ENCODE assay signal across 2 cellular contexts in the genomic region with DNA sequence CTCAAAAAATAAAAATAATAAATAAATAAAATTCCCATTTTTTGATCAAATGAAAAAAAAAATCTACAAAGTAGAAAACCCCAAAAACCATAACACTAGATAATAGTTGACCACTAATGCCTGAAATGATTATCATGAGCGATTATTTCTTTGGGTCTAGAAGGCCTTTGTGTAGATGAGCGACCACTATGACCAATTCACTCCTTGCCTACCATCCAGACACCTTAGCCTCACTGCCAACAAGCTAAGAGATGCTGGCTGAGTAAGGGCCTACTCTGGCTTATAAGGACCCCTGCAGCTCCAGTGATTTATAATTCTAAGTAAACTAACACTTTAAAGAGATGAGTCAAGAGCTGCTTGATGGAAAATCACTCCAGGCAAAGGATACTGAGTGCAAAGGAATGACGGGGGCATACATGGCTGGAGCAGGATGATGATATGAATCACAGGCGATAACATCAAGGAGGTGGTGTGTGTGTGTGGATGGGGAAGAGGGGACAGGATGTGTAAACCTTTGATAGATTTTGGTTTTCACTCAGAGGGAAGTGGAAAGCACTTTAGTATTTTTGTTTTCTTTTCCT.
TF ChIP-seq lines count a peak whose summit lies in the region.

No MANE protein-coding gene starts in this region.

TF ChIP-seq in A549, 52 proteins besides CTCF, POLR2A, EP300 and RAD21 (continued from another document):
- TF ChIP-seq HOXB13 (CRISPR knock-in tag; IDR thresholded peaks at IDR 0.05; ENCODE audit: low read depth) (peak; percentile 30; the same call in 1 of the 2 replicates), PHF8 (IDR thresholded peaks at IDR 0.05; ENCODE audit: borderline replicate concordance, low read depth) (no peak), FOSL2 (IDR thresholded peaks at IDR 0.05) (peak; percentile 81), FOSL2 (CRISPR knock-in tag; IDR thresholded peaks at IDR 0.05) (peak; percentile 93), CEBPB (IDR thresholded peaks at IDR 0.05) (peak in 1 of 2 experiments; percentile 68; a peak in 2 of 4 replicates), POLR2AphosphoS2 (conservative IDR thresholded peaks at IDR 0.05; ENCODE audit: low read length) (no peak), JUNB (IDR thresholded peaks at IDR 0.05) (peak; percentile 95), SMC3 (IDR thresholded peaks at IDR 0.05) (peak; percentile 36; the same call in 2 of the 3 replicates), HEYL (CRISPR knock-in tag; IDR thresholded peaks at IDR 0.05) (no peak)
- TF ChIP-seq, protein P1, sequence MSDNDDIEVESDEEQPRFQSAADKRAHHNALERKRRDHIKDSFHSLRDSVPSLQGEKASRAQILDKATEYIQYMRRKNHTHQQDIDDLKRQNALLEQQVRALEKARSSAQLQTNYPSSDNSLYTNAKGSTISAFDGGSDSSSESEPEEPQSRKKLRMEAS (IDR thresholded peaks at IDR 0.05) = peak; percentile 80
- TF ChIP-seq, protein P2, sequence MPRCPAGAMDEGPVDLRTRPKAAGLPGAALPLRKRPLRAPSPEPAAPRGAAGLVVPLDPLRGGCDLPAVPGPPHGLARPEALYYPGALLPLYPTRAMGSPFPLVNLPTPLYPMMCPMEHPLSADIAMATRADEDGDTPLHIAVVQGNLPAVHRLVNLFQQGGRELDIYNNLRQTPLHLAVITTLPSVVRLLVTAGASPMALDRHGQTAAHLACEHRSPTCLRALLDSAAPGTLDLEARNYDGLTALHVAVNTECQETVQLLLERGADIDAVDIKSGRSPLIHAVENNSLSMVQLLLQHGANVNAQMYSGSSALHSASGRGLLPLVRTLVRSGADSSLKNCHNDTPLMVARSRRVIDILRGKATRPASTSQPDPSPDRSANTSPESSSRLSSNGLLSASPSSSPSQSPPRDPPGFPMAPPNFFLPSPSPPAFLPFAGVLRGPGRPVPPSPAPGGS (IDR thresholded peaks at IDR 0.05) = 0 out of 3 replicates have a peak, but pooled peaks have one; percentile 41
- TF ChIP-seq, protein P3, sequence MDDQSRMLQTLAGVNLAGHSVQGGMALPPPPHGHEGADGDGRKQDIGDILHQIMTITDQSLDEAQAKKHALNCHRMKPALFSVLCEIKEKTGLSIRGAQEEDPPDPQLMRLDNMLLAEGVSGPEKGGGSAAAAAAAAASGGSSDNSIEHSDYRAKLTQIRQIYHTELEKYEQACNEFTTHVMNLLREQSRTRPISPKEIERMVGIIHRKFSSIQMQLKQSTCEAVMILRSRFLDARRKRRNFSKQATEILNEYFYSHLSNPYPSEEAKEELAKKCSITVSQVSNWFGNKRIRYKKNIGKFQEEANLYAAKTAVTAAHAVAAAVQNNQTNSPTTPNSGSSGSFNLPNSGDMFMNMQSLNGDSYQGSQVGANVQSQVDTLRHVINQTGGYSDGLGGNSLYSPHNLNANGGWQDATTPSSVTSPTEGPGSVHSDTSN (IDR thresholded peaks at IDR 0.05) = peak; percentile 60; the same call in 1 of the 2 replicates

TF ChIP-seq in HEK293T, 16 proteins besides CTCF, POLR2A, EP300 and RAD21:
- TF ChIP-seq, protein P4, sequence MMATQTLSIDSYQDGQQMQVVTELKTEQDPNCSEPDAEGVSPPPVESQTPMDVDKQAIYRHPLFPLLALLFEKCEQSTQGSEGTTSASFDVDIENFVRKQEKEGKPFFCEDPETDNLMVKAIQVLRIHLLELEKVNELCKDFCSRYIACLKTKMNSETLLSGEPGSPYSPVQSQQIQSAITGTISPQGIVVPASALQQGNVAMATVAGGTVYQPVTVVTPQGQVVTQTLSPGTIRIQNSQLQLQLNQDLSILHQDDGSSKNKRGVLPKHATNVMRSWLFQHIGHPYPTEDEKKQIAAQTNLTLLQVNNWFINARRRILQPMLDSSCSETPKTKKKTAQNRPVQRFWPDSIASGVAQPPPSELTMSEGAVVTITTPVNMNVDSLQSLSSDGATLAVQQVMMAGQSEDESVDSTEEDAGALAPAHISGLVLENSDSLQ (IDR thresholded peaks at IDR 0.05) = peak; percentile 40; the same call in 1 of the 2 replicates
- TF ChIP-seq TARDBP (IDR thresholded peaks at IDR 0.05) (no peak), SP1 (IDR thresholded peaks at IDR 0.05) (no peak), FOXM1 (IDR thresholded peaks at IDR 0.05; ENCODE audit: borderline replicate concordance) (no peak)
